Comparison of ENCODE assay signal across 24 cellular contexts in genomic region chr12:100216337-100216736, GRCh38. TPM values are rescaled to one million over a fixed set of nuclear protein-coding genes. Genes with fewer than 3 reads are reported as not detected.
DNase-seq lines count a peak whose midpoint lies in the region; ATAC-seq and TF ChIP-seq lines count a peak whose summit lies in the region.
"Had no signal": no experiment of that assay in that cellular context is flagged by ENCODE, and none has a peak within 500 bp of the region (broad histone marks: within the 10 kb centered on the region; RNA-seq: fewer than 3 reads in every experiment).

No MANE protein-coding gene starts in this region.

- BruUV-seq in PC-9 (replicated peaks; lab: Mats Ljungman, UMichigan): no TSS peak

- peaks cover 28% of the 10 kb centered on the region for H3K36me3 Mint-ChIP-seq in nephron progenitor cell (ENCODE audit: low read depth)
- peaks cover 21% of the 10 kb centered on the region for H3K36me3 Mint-ChIP-seq in activated naive CD8-positive, alpha-beta T cell treated with anti-CD3 and anti-CD28 coated beads, Interleukin-2, amount 50 U/mL, for 24 hours (ENCODE audit: low read depth)

- no peaks in the 10 kb centered on the region for H3F3A ChIP-seq in PC-9 (ENCODE audit: insufficient read depth, low read depth)

- H3K9me3 Mint-ChIP-seq in nephron progenitor cell: no peaks in the 10 kb centered on the region
- H3K9me3 Mint-ChIP-seq in activated naive CD8-positive, alpha-beta T cell treated with anti-CD3 and anti-CD28 coated beads, Interleukin-2, amount 50 U/mL, for 24 hours: no peaks in the 10 kb centered on the region
- H3K9me3 Mint-ChIP-seq: GM23338, H9 had no signal

- no peaks in the 10 kb centered on the region for H3K36me3 ChIP-seq in hepatocyte (replicated peaks; ENCODE audit: insufficient read depth, low read depth)
- H3K36me3 ChIP-seq in PC-9 (ENCODE audit: low read depth): peaks cover 17% of the 10 kb centered on the region

- H3K27ac Mint-ChIP-seq in nephron progenitor cell: peak overlapping the region; percentile 34
- H3K27ac Mint-ChIP-seq in activated naive CD8-positive, alpha-beta T cell treated with anti-CD3 and anti-CD28 coated beads, Interleukin-2, amount 50 U/mL, for 24 hours: no peak overlapping the region
- H3K27ac Mint-ChIP-seq: H9 had no signal

- H3K4me1 Mint-ChIP-seq in nephron progenitor cell: no peaks in the 10 kb centered on the region
- no peaks in the 10 kb centered on the region for H3K4me1 Mint-ChIP-seq in activated naive CD8-positive, alpha-beta T cell treated with anti-CD3 and anti-CD28 coated beads, Interleukin-2, amount 50 U/mL, for 24 hours
- H3K4me1 Mint-ChIP-seq: GM23338, H9 had no signal

- H3K27me3 ChIP-seq in hepatocyte: no peaks in the 10 kb centered on the region
- H3K27me3 ChIP-seq in PC-9 (ENCODE audit: insufficient read depth, low read depth): no peaks in the 10 kb centered on the region
- H3K27me3 ChIP-seq: SJCRH30 had no signal

- no peaks in the 10 kb centered on the region for H3K9me3 ChIP-seq in hepatocyte (ENCODE audit: low read depth)
- H3K9me3 ChIP-seq in PC-9 (ENCODE audit: insufficient read depth, low read depth): no peaks in the 10 kb centered on the region
- H3K9me3 ChIP-seq: SJCRH30 had no signal

- intact Hi-C loops in PC-9 (cut with micrococcal nuclease; ENCODE audit: unreplicated experiment): no loop called here

- TF ChIP-seq CTCF in hepatocyte (IDR thresholded peaks at IDR 0.05; ENCODE audit: poor library complexity): no peak
- no peak for TF ChIP-seq CTCF in nephron progenitor cell (IDR thresholded peaks at IDR 0.05)
- no peak for TF ChIP-seq CTCF in PC-9 (conservative IDR thresholded peaks at IDR 0.05)

- 93% methylated on average over 4 of the region's 4 CpGs for WGBS in hepatocyte (ENCODE audit: low lambda C conversion rate, missing lambda C conversion rate)

- H3K4me3 ChIP-seq in hepatocyte (no peak overlapping the region), PC-9 (no peak overlapping the region)
- H3K4me3 ChIP-seq: GM23338, SJCRH30 had no signal

- H3K4me3 Mint-ChIP-seq in nephron progenitor cell: no peak overlapping the region
- no peak overlapping the region for H3K4me3 Mint-ChIP-seq in activated naive CD8-positive, alpha-beta T cell treated with anti-CD3 and anti-CD28 coated beads, Interleukin-2, amount 50 U/mL, for 24 hours
- H3K4me3 Mint-ChIP-seq: GM23338, H9 had no signal

- H3K4me2 ChIP-seq in hepatocyte: no peak overlapping the region
- no peak overlapping the region for H3K4me2 ChIP-seq in PC-9
- H3K4me2 ChIP-seq: GM23338 had no signal

- DNase-seq in HEK293T (ENCODE audit: extremely low spot score) (no peak), hepatocyte (ENCODE audit: low spot score) (peak; percentile 17), nephron progenitor cell (no peak), PC-9 (no peak), HCEC 1CT (no peak)
- DNase-seq in activated naive CD8-positive, alpha-beta T cell treated with anti-CD3 and anti-CD28 coated beads, Interleukin-2, amount 50 U/mL, for 24 hours: no peak
- DNase-seq: DMS153, DND-41, H9, Kasumi-1, MV-4-11, NCI-H1105, NCI-H1436 treated with DMSO at 0.1 percent for 48 hours, NCI-H187 treated with DMSO at 0.1 percent for 48 hours, NCI-H2171 treated with DMSO at 0.1 percent for 48 hours, NCI-H446, NCI-H524 treated with DMSO at 0.1 percent for 48 hours, NCI-H774, SJCRH30 had no signal

- no peaks in the 10 kb centered on the region for H3K79me2 ChIP-seq in hepatocyte
- H3K79me2 ChIP-seq in PC-9 (ENCODE audit: low read depth): no peaks in the 10 kb centered on the region

- H4K20me1 ChIP-seq in hepatocyte (ENCODE audit: insufficient read depth, poor library complexity, severe bottlenecking) (no peaks in the 10 kb centered on the region), PC-9 (ENCODE audit: insufficient read depth) (no peaks in the 10 kb centered on the region; the same call in 1 of the 2 replicates)

- H2AFZ ChIP-seq in hepatocyte: no peak overlapping the region
- H2AFZ ChIP-seq in PC-9: no peak overlapping the region
- H2AFZ ChIP-seq: GM23338 had no signal

- no peaks in the 10 kb centered on the region for H3K27me3 Mint-ChIP-seq in nephron progenitor cell (ENCODE audit: low read depth, poor library complexity)
- H3K27me3 Mint-ChIP-seq in activated naive CD8-positive, alpha-beta T cell treated with anti-CD3 and anti-CD28 coated beads, Interleukin-2, amount 50 U/mL, for 24 hours: no peaks in the 10 kb centered on the region

- no peak for ATAC-seq in GM19324 (IDR thresholded peaks at IDR 0.05; ENCODE audit: low FRiP score, unreplicated experiment)
- no peak for ATAC-seq in activated naive CD8-positive, alpha-beta T cell treated with anti-CD3 and anti-CD28 coated beads, Interleukin-2, amount 50 U/mL, for 24 hours
- ATAC-seq: GM23338, Right ventricle myocardium inferior, SK-N-SH treated with all-trans-retinoic acid at 6 μM for 48 hours had no signal

- peaks cover 13% of the 10 kb centered on the region for H3K4me1 ChIP-seq in hepatocyte (ENCODE audit: insufficient read depth)
- H3K4me1 ChIP-seq in PC-9 (replicated peaks; ENCODE audit: insufficient read depth): no peaks in the 10 kb centered on the region
- H3K4me1 ChIP-seq: SJCRH30 had no signal

- H3K9me2 ChIP-seq in hepatocyte (replicated peaks; ENCODE audit: insufficient read depth) (no peaks in the 10 kb centered on the region), PC-9 (ENCODE audit: insufficient read depth) (no peaks in the 10 kb centered on the region)

- no peak overlapping the region for H3K27ac ChIP-seq in hepatocyte
- H3K27ac ChIP-seq in PC-9: no peak overlapping the region
- H3K27ac ChIP-seq: HL-60, SJCRH30 had no signal

- POLR2A ChIA-PET in HEK293T (lab: Yijun Ruan, JAX): no interaction called here
- POLR2A ChIA-PET in PC-9 (lab: Charles Lee; ENCODE audit: unreplicated experiment): no interaction called here

- CTCF ChIA-PET in HEK293T (lab: Yijun Ruan, JAX): no interaction called here
- CTCF ChIA-PET in PC-9 (lab: Charles Lee): no interaction called here

TF ChIP-seq in HEK293T, 16 proteins besides CTCF, POLR2A, EP300 and RAD21:
- TF ChIP-seq PKNOX1 (IDR thresholded peaks at IDR 0.05): peak; percentile 21; the same call in 1 of the 2 replicates
- no peak for TF ChIP-seq L3MBTL2 (conservative IDR thresholded peaks at IDR 0.05)

RNA-seq across cellular contexts. Expression of gene ACTR6, which starts 15.7 kb away (rescaled TPM):
- total RNA-seq in hepatocyte (21.4 and 38.0 TPM in 2 replicates), PC-9 (2021) (22.4 and 26.9 TPM in 2 replicates)
- 18.0 and 20.4 TPM in 2 replicates for polyA plus RNA-seq in hepatocyte

RNA-seq across cellular contexts. Expression of gene DEPDC4, which starts 50.5 kb away (rescaled TPM):
- total RNA-seq in hepatocyte: 1.3 and 4.8 TPM in 2 replicates
- 0.69 and 3.3 TPM in 2 replicates for polyA plus RNA-seq in hepatocyte
- total RNA-seq in PC-9 (2021): 1.8 and 2.9 TPM in 2 replicates

RNA-seq across cellular contexts. Expression of gene SCYL2, which starts 50.6 kb away (rescaled TPM):
- total RNA-seq in hepatocyte: 55.0 and 74.5 TPM in 2 replicates
- 17.2 and 18.0 TPM in 2 replicates for polyA plus RNA-seq in hepatocyte
- 31.0 and 41.1 TPM in 2 replicates for total RNA-seq in PC-9 (2021)
